Comparison of ENCODE assay signal across 12 cellular contexts in genomic region chr17:14048169-14048568, GRCh38. TPM values are rescaled to one million over a fixed set of nuclear protein-coding genes. Genes with fewer than 3 reads are reported as not detected.
DNase-seq lines count a peak whose midpoint lies in the region; ATAC-seq and TF ChIP-seq lines count a peak whose summit lies in the region.
"Had no signal": no experiment of that assay in that cellular context is flagged by ENCODE, and none has a peak within 500 bp of the region (broad histone marks: within the 10 kb centered on the region; RNA-seq: fewer than 3 reads in every experiment).

No MANE protein-coding gene starts in this region.

- peaks cover 32% of the 10 kb centered on the region for H3K4me1 Mint-ChIP-seq in T-helper 1 cell treated with Interleukin-12 subunit alpha and Interleukin-12 subunit beta and Interleukin-4 antibody, amounts not matched to agents 30 μg/mL and 1 μg/mL, for 36 hours (ENCODE audit: low read depth)
- H3K4me1 Mint-ChIP-seq in chondrocyte (ENCODE audit: low read depth) (peaks cover 6% of the 10 kb centered on the region), osteocyte (ENCODE audit: unreplicated experiment) (no peaks in the 10 kb centered on the region)
- H3K4me1 Mint-ChIP-seq in stimulated activated memory B cell treated with anti-CD40 and anti-IgM and Interleukin-4, amounts not matched to agents 10 μg/mL and 1 μg/mL and 100 μg/mL, for 72 hours, result peaks cover 8% of the 10 kb centered on the region

- H3K27me3 Mint-ChIP-seq in T-helper 1 cell treated with Interleukin-12 subunit alpha and Interleukin-12 subunit beta and Interleukin-4 antibody, amounts not matched to agents 30 μg/mL and 1 μg/mL, for 36 hours (ENCODE audit: low read depth), result no peaks in the 10 kb centered on the region
- H3K27me3 Mint-ChIP-seq in chondrocyte (ENCODE audit: low read depth) (no peaks in the 10 kb centered on the region), osteocyte (ENCODE audit: unreplicated experiment) (no peaks in the 10 kb centered on the region)
- H3K27me3 Mint-ChIP-seq in stimulated activated memory B cell treated with anti-CD40 and anti-IgM and Interleukin-4, amounts not matched to agents 10 μg/mL and 1 μg/mL and 100 μg/mL, for 72 hours, result no peaks in the 10 kb centered on the region

- no peaks in the 10 kb centered on the region for H3K9me3 Mint-ChIP-seq in T-helper 1 cell treated with Interleukin-12 subunit alpha and Interleukin-12 subunit beta and Interleukin-4 antibody, amounts not matched to agents 30 μg/mL and 1 μg/mL, for 36 hours
- no peaks in the 10 kb centered on the region for H3K9me3 Mint-ChIP-seq in chondrocyte (ENCODE audit: low read depth)
- no peaks in the 10 kb centered on the region for H3K9me3 Mint-ChIP-seq in osteocyte (ENCODE audit: unreplicated experiment)
- H3K9me3 Mint-ChIP-seq in stimulated activated memory B cell treated with anti-CD40 and anti-IgM and Interleukin-4, amounts not matched to agents 10 μg/mL and 1 μg/mL and 100 μg/mL, for 72 hours, result no peaks in the 10 kb centered on the region

- H3K4me3 Mint-ChIP-seq in T-helper 1 cell treated with Interleukin-12 subunit alpha and Interleukin-12 subunit beta and Interleukin-4 antibody, amounts not matched to agents 30 μg/mL and 1 μg/mL, for 36 hours, result no peak overlapping the region
- H3K4me3 Mint-ChIP-seq in chondrocyte (ENCODE audit: unreplicated experiment) (no peak overlapping the region), osteocyte (ENCODE audit: unreplicated experiment) (no peak overlapping the region)
- H3K4me3 Mint-ChIP-seq in stimulated activated memory B cell treated with anti-CD40 and anti-IgM and Interleukin-4, amounts not matched to agents 10 μg/mL and 1 μg/mL and 100 μg/mL, for 72 hours, result no peak overlapping the region

- H3K36me3 Mint-ChIP-seq in T-helper 1 cell treated with Interleukin-12 subunit alpha and Interleukin-12 subunit beta and Interleukin-4 antibody, amounts not matched to agents 30 μg/mL and 1 μg/mL, for 36 hours (ENCODE audit: low read depth), result peaks cover 33% of the 10 kb centered on the region
- H3K36me3 Mint-ChIP-seq in chondrocyte (ENCODE audit: low read depth), result peaks cover 4% of the 10 kb centered on the region
- H3K36me3 Mint-ChIP-seq in osteocyte (ENCODE audit: unreplicated experiment), result no peaks in the 10 kb centered on the region
- H3K36me3 Mint-ChIP-seq in stimulated activated memory B cell treated with anti-CD40 and anti-IgM and Interleukin-4, amounts not matched to agents 10 μg/mL and 1 μg/mL and 100 μg/mL, for 72 hours, result peaks cover 18% of the 10 kb centered on the region

- peak; percentile 52 for TF ChIP-seq CTCF in chondrocyte (IDR thresholded peaks at IDR 0.05)
- peak; percentile 30 for TF ChIP-seq CTCF in osteocyte (IDR thresholded peaks at IDR 0.05)

- ATAC-seq in HG02884 (IDR thresholded peaks at IDR 0.05; ENCODE audit: unreplicated experiment) (no peak), HG02642 (IDR thresholded peaks at IDR 0.05; ENCODE audit: poor library complexity, unreplicated experiment) (no peak)
- ATAC-seq in stimulated activated memory B cell treated with anti-CD40 and anti-IgM and Interleukin-4, amounts not matched to agents 10 μg/mL and 1 μg/mL and 100 μg/mL, for 72 hours, result no peak
- ATAC-seq: heart left ventricle had no signal

- peak overlapping the region; percentile 16 for H3K27ac Mint-ChIP-seq in T-helper 1 cell treated with Interleukin-12 subunit alpha and Interleukin-12 subunit beta and Interleukin-4 antibody, amounts not matched to agents 30 μg/mL and 1 μg/mL, for 36 hours
- H3K27ac Mint-ChIP-seq in chondrocyte (ENCODE audit: unreplicated experiment) (peak overlapping the region; percentile 32), osteocyte (ENCODE audit: unreplicated experiment) (no peak overlapping the region)
- no peak overlapping the region for H3K27ac Mint-ChIP-seq in stimulated activated memory B cell treated with anti-CD40 and anti-IgM and Interleukin-4, amounts not matched to agents 10 μg/mL and 1 μg/mL and 100 μg/mL, for 72 hours

- no peak for DNase-seq in T-helper 1 cell
- peak; percentile 26 for DNase-seq in HuH-7 (ENCODE audit: low spot score)
- DNase-seq in chondrocyte (ENCODE audit: low spot score), result no peak
- no peak for DNase-seq in osteocyte (ENCODE audit: extremely low spot score, unreplicated experiment)
- DNase-seq: activated CD4-positive, alpha-beta T cell treated with anti-CD3 and anti-CD28 coated beads, Interleukin-2, amount 50 U/mL, for 4 hours; C1 segment of cervical spinal cord; heart left ventricle; Kasumi-1 had no signal

RNA-seq across cellular contexts. Expression of gene COX10, which starts 21.1 kb away (rescaled TPM):
- 12.6 to 14.6 TPM (median 13.3 TPM) in 3 replicates for total RNA-seq in chondrocyte
- 15.3 and 15.6 TPM in 2 replicates for total RNA-seq in osteocyte

Comparison
In these comparisons a context has a peak if more than half of its experiments do, and no peak if none do; other contexts are left out.
1. H3K27ac Mint-ChIP-seq: peak in T-helper 1 cell treated with Interleukin-12 subunit alpha and Interleukin-12 subunit beta and Interleukin-4 antibody, amounts not matched to agents 30 μg/mL and 1 μg/mL, for 36 hours (single experiment) and chondrocyte (single experiment); none in osteocyte (single experiment) and stimulated activated memory B cell treated with anti-CD40 and anti-IgM and Interleukin-4, amounts not matched to agents 10 μg/mL and 1 μg/mL and 100 μg/mL, for 72 hours (single experiment).